8 cellular contexts compared by ENCODE assay signal in the genomic region with DNA sequence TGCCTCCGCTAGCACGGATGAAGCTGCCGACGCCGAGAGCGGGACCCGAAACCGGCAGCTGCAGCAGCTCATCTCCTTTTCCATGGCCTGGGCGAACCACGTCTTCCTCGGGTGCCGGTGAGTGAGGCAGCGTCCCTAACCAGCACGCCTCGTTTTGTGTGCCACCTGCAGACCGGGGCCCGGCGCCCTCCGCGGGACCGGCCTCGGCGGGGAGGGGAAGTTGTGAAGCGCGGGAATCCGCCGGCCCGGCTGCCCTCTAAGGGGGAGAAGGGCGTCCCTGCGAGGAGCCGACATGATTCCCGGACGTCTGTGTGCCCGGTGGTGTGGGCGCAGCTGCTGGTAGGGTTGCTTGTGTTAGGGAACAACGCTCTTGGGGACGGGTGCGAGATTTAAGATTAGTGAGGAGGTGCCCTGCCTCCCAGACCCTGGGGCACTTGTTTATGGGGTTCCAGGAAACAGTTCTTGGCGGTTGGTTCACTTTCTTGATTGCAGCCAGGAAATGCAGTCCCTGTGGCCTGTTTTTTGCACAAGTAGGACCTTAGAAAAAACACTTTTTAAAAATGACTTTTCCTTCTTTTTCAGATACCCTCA. TPM values are rescaled to one million over a fixed set of nuclear protein-coding genes. Genes with fewer than 3 reads are reported as not detected.
DNase-seq lines count a peak whose midpoint lies in the region; ATAC-seq, FAIRE-seq and TF ChIP-seq lines count a peak whose summit lies in the region.

No MANE protein-coding gene starts in this region.

- TF ChIP-seq POLR2A in H54 (IDR thresholded peaks at IDR 0.05; ENCODE audit: low read depth, low read length) = no peak

- H3K4me3 ChIP-seq in fibroblast of the aortic adventitia (ENCODE audit: low read depth, low read length) (peak overlapping the region; percentile 91), neuron (ENCODE audit: low read length) (peak overlapping the region; percentile 95)

- H2AFZ ChIP-seq in neuron (ENCODE audit: low read depth, low read length) = peak overlapping the region; percentile 44

- FAIRE-seq in H54 (lab: Jason Lieb, UNC) = no peak

- DNase-seq in D341Med (ENCODE audit: low spot score) (peak; percentile 73), GM19240 (ENCODE audit: insufficient read length, low spot score) (peak; percentile 35), UCSD-AML1 (lab: John Stamatoyannopoulos, UW; ENCODE audit: unreplicated experiment) (peak; percentile 64), fibroblast of the aortic adventitia (ENCODE audit: low read depth) (no peak), H54 (ENCODE audit: insufficient read length, low spot score) (no peak), NCI-H510A (lab: John Stamatoyannopoulos, UW) (no peak)

- no peaks in the 10 kb centered on the region for H3K27me3 ChIP-seq in neuron (ENCODE audit: insufficient read depth, low read length)

- ATAC-seq in HG03432 (IDR thresholded peaks at IDR 0.05; ENCODE audit: unreplicated experiment) = peak; percentile 27

- no peak for TF ChIP-seq CTCF in fibroblast of the aortic adventitia (IDR thresholded peaks at IDR 0.05; ENCODE audit: insufficient read depth, low read length)

- H3K9me3 ChIP-seq in neuron (ENCODE audit: low read length) = no peaks in the 10 kb centered on the region

- peaks cover 17% of the 10 kb centered on the region for H3K4me1 ChIP-seq in neuron (ENCODE audit: insufficient read depth, low read length)

- H3K36me3 ChIP-seq in neuron (ENCODE audit: insufficient read depth, low read length) = peaks cover 43% of the 10 kb centered on the region

RNA-seq across cellular contexts. Expression of gene CDKN2AIP, which starts 0.6 kb away (rescaled TPM):
- 8.3 and 18.4 TPM in 2 replicates for total RNA-seq in fibroblast of the aortic adventitia (ENCODE audit: low replicate concordance)

RNA-seq across cellular contexts. Expression of gene ING2, which starts 59.8 kb away (rescaled TPM):
- 14.8 and 21.2 TPM in 2 replicates for total RNA-seq in fibroblast of the aortic adventitia (ENCODE audit: low replicate concordance)

Comparison
In these comparisons a context has a peak if more than half of its experiments do, and no peak if none do; other contexts are left out.
1. DNase-seq: peak in D341Med (single experiment), GM19240 (single experiment) and UCSD-AML1 (single experiment); none in fibroblast of the aortic adventitia (single experiment), H54 (single experiment) and NCI-H510A (single experiment).